ENCODE assay signal across 8 cellular contexts in genomic region chr3:133487920-133488540, GRCh38.
DNase-seq lines count a peak whose midpoint lies in the region; ATAC-seq and TF ChIP-seq lines count a peak whose summit lies in the region.

No MANE protein-coding gene starts in this region.

- no peak for ATAC-seq in GM19452 (IDR thresholded peaks at IDR 0.05; ENCODE audit: unreplicated experiment)

- DNase-seq in DMS 273 (lab: John Stamatoyannopoulos, UW; ENCODE audit: unreplicated experiment) (peak; percentile 47), DMS 273 treated with DMSO at 0.1 percent for 48 hours (lab: John Stamatoyannopoulos, UW) (no peak), epithelial cell of esophagus (ENCODE audit: low read depth) (peak; percentile 39), hypothalamus (lab: John Stamatoyannopoulos, UW) (no peak), D341Med (ENCODE audit: low spot score) (no peak)
- DNase-seq in activated CD4-positive, alpha-beta T cell treated with anti-CD3 and anti-CD28 coated beads for 4 hours: peak; percentile 57 to 69
- DNase-seq in stimulated activated CD4-positive, alpha-beta T cell treated with anti-CD3 and anti-CD28 coated beads, Interleukin-15, amount 100 ng/mL, for 24 hours: peak; percentile 64

- H3K4me3 ChIP-seq in epithelial cell of esophagus (ENCODE audit: low read length): no peak overlapping the region

- TF ChIP-seq CTCF in epithelial cell of esophagus (IDR thresholded peaks at IDR 0.05; ENCODE audit: insufficient read depth, low read depth, low read length, missing control alignments): peak; percentile 31

Comparison
In these comparisons a context has a peak if more than half of its experiments do, and no peak if none do; other contexts are left out.
1. DNase-seq: peak in DMS 273 (single experiment), activated CD4-positive, alpha-beta T cell treated with anti-CD3 and anti-CD28 coated beads for 4 hours (2 of 2), epithelial cell of esophagus (single experiment) and stimulated activated CD4-positive, alpha-beta T cell treated with anti-CD3 and anti-CD28 coated beads, Interleukin-15, amount 100 ng/mL, for 24 hours (single experiment); none in DMS 273 treated with DMSO at 0.1 percent for 48 hours (single experiment), hypothalamus (0 of 51) and D341Med (single experiment).